Comparison of ENCODE assay signal across 2 cellular contexts in genomic region chr12:31482816-31483215, GRCh38.
TF ChIP-seq lines count a peak whose summit lies in the region.

No MANE protein-coding gene starts in this region.

TF ChIP-seq in HCT116, 20 proteins besides CTCF, POLR2A, EP300 and RAD21 (continued from another document):
- TF ChIP-seq ZBTB33 (IDR thresholded peaks at IDR 0.05; ENCODE audit: extremely low read depth, insufficient replicate concordance, low read length) = no peak
- no peak for TF ChIP-seq ELF1 (IDR thresholded peaks at IDR 0.05; ENCODE audit: borderline replicate concordance, low read depth)
- no peak for TF ChIP-seq ZNF274 (IDR thresholded peaks at IDR 0.05; ENCODE audit: low read depth, low read length)
- TF ChIP-seq FOSL1 (IDR thresholded peaks at IDR 0.05; ENCODE audit: low read depth) = peak; percentile 43; the same call in 1 of the 2 replicates
- TF ChIP-seq JUND (IDR thresholded peaks at IDR 0.05) = peak; percentile 42
- TF ChIP-seq SP1 (IDR thresholded peaks at IDR 0.05; ENCODE audit: low read depth) = peak; percentile 36; the same call in 1 of the 2 replicates
- TF ChIP-seq EGR1 (IDR thresholded peaks at IDR 0.05; ENCODE audit: low read depth) = no peak
- peak; percentile 74 for TF ChIP-seq MAX (IDR thresholded peaks at IDR 0.05)

TF ChIP-seq in SK-N-SH treated with all-trans-retinoic acid at 6 μM for 48 hours, 23 proteins besides CTCF, POLR2A, EP300 and RAD21 (continued from another document):
- no peak for TF ChIP-seq GLIS3 (CRISPR knock-in tag; IDR thresholded peaks at IDR 0.05)
- peak; percentile 33; the same call in 1 of the 2 replicates for TF ChIP-seq ISL1 (CRISPR knock-in tag; IDR thresholded peaks at IDR 0.05)
